In genomic region chr3:171001250-171001893, GRCh38 we compare ENCODE assay signal across 1 cellular context.
TF ChIP-seq lines count a peak whose summit lies in the region.

No MANE protein-coding gene starts in this region.

TF ChIP-seq in SK-N-SH treated with all-trans-retinoic acid at 6 μM for 48 hours, 23 proteins besides CTCF, POLR2A, EP300 and RAD21 (continued from another document):
- TF ChIP-seq POU6F1 (CRISPR knock-in tag; IDR thresholded peaks at IDR 0.05; ENCODE audit: borderline replicate concordance, low read depth) = no peak
- TF ChIP-seq ARNTL (CRISPR knock-in tag; IDR thresholded peaks at IDR 0.05; ENCODE audit: borderline replicate concordance, low read depth) = no peak
- TF ChIP-seq ESRRG (CRISPR knock-in tag; IDR thresholded peaks at IDR 0.05) = no peak
- no peak for TF ChIP-seq TSHZ2 (CRISPR knock-in tag; IDR thresholded peaks at IDR 0.05)
- no peak for TF ChIP-seq PPARA (CRISPR knock-in tag; IDR thresholded peaks at IDR 0.05; ENCODE audit: borderline replicate concordance)
- TF ChIP-seq TCF4 (CRISPR knock-in tag; IDR thresholded peaks at IDR 0.05; ENCODE audit: borderline replicate concordance) = no peak
- TF ChIP-seq CSDC2 (CRISPR knock-in tag; IDR thresholded peaks at IDR 0.05) = no peak
- no peak for TF ChIP-seq ZFP30 (CRISPR knock-in tag; IDR thresholded peaks at IDR 0.05)
- TF ChIP-seq GLIS3 (CRISPR knock-in tag; IDR thresholded peaks at IDR 0.05) = no peak
TF ChIP-seq in SK-N-SH treated with all-trans-retinoic acid at 6 μM for 48 hours: peak in this region for 0.
